8 cellular contexts compared by ENCODE assay signal in genomic region chr15:58932791-58933310, GRCh38. TPM values are rescaled to one million over a fixed set of nuclear protein-coding genes. Genes with fewer than 3 reads are reported as not detected.
DNase-seq lines count a peak whose midpoint lies in the region; ATAC-seq and TF ChIP-seq lines count a peak whose summit lies in the region.

No MANE protein-coding gene starts in this region.

- H3K4me3 ChIP-seq in WI38 (ENCODE audit: low read depth, low read length) (peak overlapping the region; percentile 88), neuron (ENCODE audit: low read length) (peak overlapping the region; percentile 68)

- H3K4me3 Mint-ChIP-seq in CD4-positive, alpha-beta T cell, result peak overlapping the region; percentile 96

- ATAC-seq in CD4-positive, alpha-beta T cell (ENCODE audit: poor library complexity), result no peak
- ATAC-seq in GM19351 (IDR thresholded peaks at IDR 0.05; ENCODE audit: unreplicated experiment), result peak; percentile 21
- ATAC-seq in HG03457 (IDR thresholded peaks at IDR 0.05; ENCODE audit: unreplicated experiment), result peak; percentile 28
- peak; percentile 18 for ATAC-seq in foreskin keratinocyte

- H3K27ac Mint-ChIP-seq in CD4-positive, alpha-beta T cell, result peak overlapping the region; percentile 99

- H3K36me3 ChIP-seq in neuron (ENCODE audit: insufficient read depth, low read length), result peaks cover 24% of the 10 kb centered on the region

- POLR2A ChIA-PET in CD4-positive, alpha-beta T cell (lab: Charles Lee), result interaction anchor here (0.6 to 1.8 kb wide), 5 partner anchors 11 to 1465 kb away, joined by 3 to 8 read pairs (median 3); partner anchors contain the start of gene ADAM10

- no peaks in the 10 kb centered on the region for H3K27me3 ChIP-seq in CD4-positive, alpha-beta T cell (ENCODE audit: control insufficient read depth, insufficient read depth, low read length)
- H3K27me3 ChIP-seq in foreskin keratinocyte (no peaks in the 10 kb centered on the region), neuron (ENCODE audit: insufficient read depth, low read length) (no peaks in the 10 kb centered on the region)

- H3K27ac ChIP-seq in CD4-positive, alpha-beta T cell (ENCODE audit: low read depth, low read length), result peak overlapping the region; percentile 96
- peak overlapping the region; percentile 81 for H3K27ac ChIP-seq in foreskin keratinocyte

- peaks cover 38% of the 10 kb centered on the region for H3K4me1 Mint-ChIP-seq in CD4-positive, alpha-beta T cell (ENCODE audit: low read depth)

- peaks cover 19% of the 10 kb centered on the region for H3K4me1 ChIP-seq in foreskin keratinocyte
- H3K4me1 ChIP-seq in neuron (ENCODE audit: insufficient read depth, low read length), result peaks cover 13% of the 10 kb centered on the region

- CTCF ChIA-PET in CD4-positive, alpha-beta T cell (lab: Charles Lee), result no interaction called here

- H3K9me3 Mint-ChIP-seq in CD4-positive, alpha-beta T cell, result no peaks in the 10 kb centered on the region

- DNase-seq in CD4-positive, alpha-beta T cell, result no peak
- DNase-seq in foreskin keratinocyte (no peak), ureter (ENCODE audit: low spot score) (no peak), RPMI8226 (no peak)

- intact Hi-C loops in CD4-positive, alpha-beta T cell (cut with DNase I, micrococcal nuclease), result loop anchor here (1.0 to 10.0 kb wide), 7 partner anchors 52 to 1552 kb away; partner anchors contain the start of genes MINDY2 (in 2 of the 2), RNF111 (in 2 of the 2), BNIP2 (in 1 of the 2) and GTF2A2 (in 1 of the 2)

- peak overlapping the region; percentile 58 for H2AFZ ChIP-seq in neuron (ENCODE audit: low read depth, low read length)

- peaks cover 45% of the 10 kb centered on the region for H3K36me3 Mint-ChIP-seq in CD4-positive, alpha-beta T cell (ENCODE audit: low read depth)

- no peaks in the 10 kb centered on the region for H3K9me3 ChIP-seq in CD4-positive, alpha-beta T cell (ENCODE audit: control insufficient read depth, low read length)
- no peaks in the 10 kb centered on the region for H3K9me3 ChIP-seq in neuron (ENCODE audit: low read length)

- H3K27me3 Mint-ChIP-seq in CD4-positive, alpha-beta T cell, result no peaks in the 10 kb centered on the region

- no peak for TF ChIP-seq CTCF in CD4-positive, alpha-beta T cell (IDR thresholded peaks at IDR 0.05)
- TF ChIP-seq CTCF in WI38 (IDR thresholded peaks at IDR 0.05; ENCODE audit: low read depth, low read length) (no peak), foreskin keratinocyte (conservative IDR thresholded peaks at IDR 0.05) (no peak)

RNA-seq across cellular contexts. Expression of gene SLTM, which starts 0.6 kb away (rescaled TPM):
- total RNA-seq in CD4-positive, alpha-beta T cell, result 100 to 1,000 TPM; 183 to 189 TPM
- total RNA-seq in foreskin keratinocyte (67.3 and 83.6 TPM in 2 replicates), ureter (159 TPM)
- 33.6 and 37.7 TPM in 2 replicates for polyA plus RNA-seq in foreskin keratinocyte

RNA-seq across cellular contexts. Expression of gene RNF111, which starts 54.6 kb away (rescaled TPM):
- total RNA-seq in CD4-positive, alpha-beta T cell, result 10 to 100 TPM; 35.4 to 37.1 TPM
- total RNA-seq in foreskin keratinocyte (17.6 and 17.8 TPM in 2 replicates), ureter (56.9 TPM)
- polyA plus RNA-seq in foreskin keratinocyte, result 7.2 and 8.1 TPM in 2 replicates
